11 cellular contexts compared by ENCODE assay signal in genomic region chr4:72567036-72567435, GRCh38. TPM values are rescaled to one million over a fixed set of nuclear protein-coding genes. Genes with fewer than 3 reads are reported as not detected.
DNase-seq lines count a peak whose midpoint lies in the region; ATAC-seq, FAIRE-seq and TF ChIP-seq lines count a peak whose summit lies in the region.
"Had no signal": no experiment of that assay in that cellular context is flagged by ENCODE, and none has a peak within 500 bp of the region (broad histone marks: within the 10 kb centered on the region; RNA-seq: fewer than 3 reads in every experiment).

No MANE protein-coding gene starts in this region.

- H3K27me3 Mint-ChIP-seq in chondrocyte (ENCODE audit: low read depth) (no peaks in the 10 kb centered on the region), nephron (ENCODE audit: low read depth) (no peaks in the 10 kb centered on the region)

- H3K4me3 ChIP-seq in ACC112 (ENCODE audit: low read depth, low read length) (peak overlapping the region; percentile 85), MG63 (peak overlapping the region; percentile 67)

- ATAC-seq in HG03139 (IDR thresholded peaks at IDR 0.05; ENCODE audit: unreplicated experiment) = no peak
- no peak for ATAC-seq in GM19463 (IDR thresholded peaks at IDR 0.05; ENCODE audit: unreplicated experiment)

- no peaks in the 10 kb centered on the region for H3K79me2 ChIP-seq in ACC112 (ENCODE audit: control insufficient read depth, insufficient read depth, low read length, unreplicated experiment)

- H3K9me3 Mint-ChIP-seq in chondrocyte (ENCODE audit: low read depth) = no peaks in the 10 kb centered on the region
- H3K9me3 Mint-ChIP-seq in nephron = no peaks in the 10 kb centered on the region

- H3K4me3 Mint-ChIP-seq in chondrocyte (ENCODE audit: unreplicated experiment) (peak overlapping the region; percentile 90), nephron (peak overlapping the region; percentile 88 to 97 (median 93))

- TF ChIP-seq CTCF in chondrocyte (IDR thresholded peaks at IDR 0.05) (no peak), nephron (IDR thresholded peaks at IDR 0.05; ENCODE audit: unreplicated experiment in 3 of 3) (no peak)

- H3K4me1 Mint-ChIP-seq in chondrocyte (ENCODE audit: low read depth) = peaks cover 19% of the 10 kb centered on the region
- peaks cover 24% of the 10 kb centered on the region for H3K4me1 Mint-ChIP-seq in nephron

- peaks cover 8% of the 10 kb centered on the region for H3K4me1 ChIP-seq in ACC112 (ENCODE audit: control insufficient read depth, insufficient read depth, low read length, unreplicated experiment)

- H3K36me3 Mint-ChIP-seq in chondrocyte (ENCODE audit: low read depth) = no peaks in the 10 kb centered on the region
- H3K36me3 Mint-ChIP-seq in nephron (ENCODE audit: low read depth) = no peaks in the 10 kb centered on the region

- H3K27me3 ChIP-seq in ACC112 (ENCODE audit: insufficient read depth, low read length) = no peaks in the 10 kb centered on the region
- no peaks in the 10 kb centered on the region for H3K27me3 ChIP-seq in MG63
- H3K27me3 ChIP-seq: body of pancreas had no signal

- H2AFZ ChIP-seq in ACC112 (ENCODE audit: low read length, unreplicated experiment) = peak overlapping the region; percentile 68

- H3K27ac Mint-ChIP-seq in chondrocyte (ENCODE audit: unreplicated experiment) (no peak overlapping the region), nephron (peak overlapping the region; percentile 84 to 98 (median 95))

- FAIRE-seq in frontal cortex (lab: Jason Lieb, UNC) = no peak
- FAIRE-seq: kidney had no signal

- DNase-seq in MG63 = no peak
- no peak for DNase-seq in chondrocyte (ENCODE audit: low spot score)
- no peak for DNase-seq in frontal cortex (ENCODE audit: low spot score in 2 of 2)
- DNase-seq in activated naive CD4-positive, alpha-beta T cell treated with Interleukin-2 at 50 U/mL for 16 hours = no peak
- DNase-seq: kidney, T1000 had no signal

- no peaks in the 10 kb centered on the region for H3K9me3 ChIP-seq in MG63
- H3K9me3 ChIP-seq: body of pancreas had no signal

- H3K27ac ChIP-seq in ACC112 (ENCODE audit: low read depth, low read length) = 0 out of 2 replicates have a peak overlapping the region, but pooled peaks have one; percentile 0

- H3K36me3 ChIP-seq in ACC112 (ENCODE audit: insufficient read depth, low read length) (no peaks in the 10 kb centered on the region), MG63 (peaks cover 2% of the 10 kb centered on the region)

RNA-seq across cellular contexts. Expression of gene ADAMTS3, which starts 2.0 kb away (rescaled TPM):
- total RNA-seq in MG63 (2014; rRNA removed; shearing (Covaris generic); ENCODE audit: low replicate concordance) = 3.2 and 7.1 TPM in 2 replicates
- total RNA-seq in chondrocyte (0.60 to 3.0 TPM (median 0.74 TPM) in 3 replicates), frontal cortex (20.4 TPM)
